13 cellular contexts compared by ENCODE assay signal in genomic region chr5:93789173-93790070, GRCh38. TPM values are rescaled to one million over a fixed set of nuclear protein-coding genes. Genes with fewer than 3 reads are reported as not detected.
A peak's percentile ranks its signal among the peaks of the same experiment; 100 is the strongest.
DNase-seq lines count a peak whose midpoint lies in the region; ATAC-seq, FAIRE-seq and TF ChIP-seq lines count a peak whose summit lies in the region.
"Had no signal": no experiment of that assay in that cellular context is flagged by ENCODE, and none has a peak within 500 bp of the region (broad histone marks: within the 10 kb centered on the region; RNA-seq: fewer than 3 reads in every experiment).

No MANE protein-coding gene starts in this region.

- no peaks in the 10 kb centered on the region for H3K36me3 Mint-ChIP-seq in activated T-helper 2 cell treated with anti-CD3 and anti-CD28 coated beads, Interferon-gamma antibody, Interleukin-2, Interleukin-4, amounts not matched to agents 10 μg/mL and 5 μg/mL and 100 μg/mL, durations not matched to agents 14 hours and 24 hours and 36 hours (ENCODE audit: low read depth)
- H3K36me3 Mint-ChIP-seq in CD14-positive monocyte = peaks cover 3 to 4% of the 10 kb centered on the region in 2 donors
- H3K36me3 Mint-ChIP-seq in activated CD8-positive, alpha-beta memory T cell treated with anti-CD3 and anti-CD28 coated beads, Interleukin-2, amount 10 ng/mL, durations not matched to agents 7 days and 5 days = peaks cover 2% of the 10 kb centered on the region

- no peak overlapping the region for H3K27ac Mint-ChIP-seq in activated T-helper 2 cell treated with anti-CD3 and anti-CD28 coated beads, Interferon-gamma antibody, Interleukin-2, Interleukin-4, amounts not matched to agents 10 μg/mL and 5 μg/mL and 100 μg/mL, durations not matched to agents 14 hours and 24 hours and 36 hours
- no peak overlapping the region for H3K27ac Mint-ChIP-seq in CD14-positive monocyte
- no peak overlapping the region for H3K27ac Mint-ChIP-seq in activated CD8-positive, alpha-beta memory T cell treated with anti-CD3 and anti-CD28 coated beads, Interleukin-2, amount 10 ng/mL, durations not matched to agents 7 days and 5 days
- H3K27ac Mint-ChIP-seq: naive B cell had no signal

- no peaks in the 10 kb centered on the region for H3K27me3 Mint-ChIP-seq in activated T-helper 2 cell treated with anti-CD3 and anti-CD28 coated beads, Interferon-gamma antibody, Interleukin-2, Interleukin-4, amounts not matched to agents 10 μg/mL and 5 μg/mL and 100 μg/mL, durations not matched to agents 14 hours and 24 hours and 36 hours (ENCODE audit: low read depth)
- H3K27me3 Mint-ChIP-seq in CD14-positive monocyte (ENCODE audit: low read depth in 3 of 3) = peaks cover 0 to 1% (median 0%) of the 10 kb centered on the region in 3 donors
- no peaks in the 10 kb centered on the region for H3K27me3 Mint-ChIP-seq in activated CD8-positive, alpha-beta memory T cell treated with anti-CD3 and anti-CD28 coated beads, Interleukin-2, amount 10 ng/mL, durations not matched to agents 7 days and 5 days
- H3K27me3 Mint-ChIP-seq: naive B cell had no signal

- FAIRE-seq in G401.6 (lab: Jason Lieb, UNC) (peak; percentile 66), endometrium (lab: Jason Lieb, UNC) (peak; percentile 53)

- no peak for TF ChIP-seq CTCF in retinal pigment epithelial cell (conservative IDR thresholded peaks at IDR 0.05; ENCODE audit: low read depth, low read length)
- TF ChIP-seq CTCF in CD14-positive monocyte (IDR thresholded peaks at IDR 0.05) = no peak

- ATAC-seq in activated CD8-positive, alpha-beta memory T cell treated with anti-CD3 and anti-CD28 coated beads, Interleukin-2, amount 10 ng/mL, durations not matched to agents 7 days and 5 days = no peak

- no peak overlapping the region for H3K4me3 ChIP-seq in retinal pigment epithelial cell (ENCODE audit: low read length)
- H3K4me3 ChIP-seq: tibial artery had no signal

- H3K4me1 Mint-ChIP-seq in activated T-helper 2 cell treated with anti-CD3 and anti-CD28 coated beads, Interferon-gamma antibody, Interleukin-2, Interleukin-4, amounts not matched to agents 10 μg/mL and 5 μg/mL and 100 μg/mL, durations not matched to agents 14 hours and 24 hours and 36 hours (ENCODE audit: low read depth) = no peaks in the 10 kb centered on the region
- peaks cover 4% of the 10 kb centered on the region for H3K4me1 Mint-ChIP-seq in CD14-positive monocyte
- H3K4me1 Mint-ChIP-seq in activated CD8-positive, alpha-beta memory T cell treated with anti-CD3 and anti-CD28 coated beads, Interleukin-2, amount 10 ng/mL, durations not matched to agents 7 days and 5 days = no peaks in the 10 kb centered on the region

- intact Hi-C loops in activated T-helper 2 cell treated with anti-CD3 and anti-CD28 coated beads, Interferon-gamma antibody, Interleukin-2, Interleukin-4, amounts not matched to agents 10 μg/mL and 5 μg/mL and 100 μg/mL, durations not matched to agents 14 hours and 24 hours and 36 hours (cut with micrococcal nuclease) = no loop called here
- intact Hi-C loops in CD14-positive monocyte (cut with micrococcal nuclease) = no loop called here

- H3K9me3 Mint-ChIP-seq in activated T-helper 2 cell treated with anti-CD3 and anti-CD28 coated beads, Interferon-gamma antibody, Interleukin-2, Interleukin-4, amounts not matched to agents 10 μg/mL and 5 μg/mL and 100 μg/mL, durations not matched to agents 14 hours and 24 hours and 36 hours = no peaks in the 10 kb centered on the region
- no peaks in the 10 kb centered on the region for H3K9me3 Mint-ChIP-seq in CD14-positive monocyte
- no peaks in the 10 kb centered on the region for H3K9me3 Mint-ChIP-seq in activated CD8-positive, alpha-beta memory T cell treated with anti-CD3 and anti-CD28 coated beads, Interleukin-2, amount 10 ng/mL, durations not matched to agents 7 days and 5 days (ENCODE audit: low read depth)

- no peak overlapping the region for H3K4me3 Mint-ChIP-seq in activated T-helper 2 cell treated with anti-CD3 and anti-CD28 coated beads, Interferon-gamma antibody, Interleukin-2, Interleukin-4, amounts not matched to agents 10 μg/mL and 5 μg/mL and 100 μg/mL, durations not matched to agents 14 hours and 24 hours and 36 hours (ENCODE audit: low read depth)
- H3K4me3 Mint-ChIP-seq in CD14-positive monocyte = no peak overlapping the region
- no peak overlapping the region for H3K4me3 Mint-ChIP-seq in activated CD8-positive, alpha-beta memory T cell treated with anti-CD3 and anti-CD28 coated beads, Interleukin-2, amount 10 ng/mL, durations not matched to agents 7 days and 5 days
- H3K4me3 Mint-ChIP-seq: naive B cell had no signal

- CTCF ChIA-PET in activated CD8-positive, alpha-beta memory T cell treated with anti-CD3 and anti-CD28 coated beads, Interleukin-2, amount 10 ng/mL, durations not matched to agents 7 days and 5 days (lab: Charles Lee) = no interaction called here

- DNase-seq in NCI-H226 (peak; percentile 37), retinal pigment epithelial cell (ENCODE audit: low read depth) (peak; percentile 51), CD14-positive monocyte (ENCODE audit: low spot score) (no peak)
- no peak for DNase-seq in activated T-helper 2 cell treated with anti-CD3 and anti-CD28 coated beads, Interferon-gamma antibody, Interleukin-2, Interleukin-4, amounts not matched to agents 10 μg/mL and 5 μg/mL and 100 μg/mL, durations not matched to agents 14 hours and 24 hours and 36 hours (ENCODE audit: low spot score)
- no peak for DNase-seq in activated CD8-positive, alpha-beta memory T cell treated with anti-CD3 and anti-CD28 coated beads, Interleukin-2, amount 10 ng/mL, durations not matched to agents 7 days and 5 days
- DNase-seq: activated CD4-positive, alpha-beta T cell treated with anti-CD3 and anti-CD28 coated beads, Interleukin-2, amount 50 U/mL, for 1 hour; amygdala; naive B cell; NCI-H1105 treated with DMSO at 0.1 percent for 48 hours; stimulated activated CD4-positive, alpha-beta T cell treated with anti-CD3 and anti-CD28 coated beads, Interleukin-4, amount 100 ng/mL, for 4 hours; tibial artery had no signal

RNA-seq across cellular contexts. Expression of gene POU5F2, which starts 48.0 kb away (rescaled TPM):
- 1.0 and 1.4 TPM in 2 replicates for total RNA-seq in activated T-helper 2 cell treated with anti-CD3 and anti-CD28 coated beads, Interferon-gamma antibody, Interleukin-2, Interleukin-4, amounts not matched to agents 10 μg/mL and 5 μg/mL and 100 μg/mL, durations not matched to agents 14 hours and 24 hours and 36 hours
- polyA plus RNA-seq in CD14-positive monocyte = under 1 TPM in 1 of 2 donors, not detected in 1; 0.04 TPM
- 1 to 10 TPM; 1.0 to 2.0 TPM for total RNA-seq in activated CD8-positive, alpha-beta memory T cell treated with anti-CD3 and anti-CD28 coated beads, Interleukin-2, amount 10 ng/mL, durations not matched to agents 7 days and 5 days

Comparison
In these comparisons a context has a peak if more than half of its experiments do, and no peak if none do; other contexts are left out.
1. DNase-seq: peak in NCI-H226 (single experiment) and retinal pigment epithelial cell (single experiment); none in activated T-helper 2 cell treated with anti-CD3 and anti-CD28 coated beads, Interferon-gamma antibody, Interleukin-2, Interleukin-4, amounts not matched to agents 10 μg/mL and 5 μg/mL and 100 μg/mL, durations not matched to agents 14 hours and 24 hours and 36 hours (single experiment), CD14-positive monocyte (single experiment) and activated CD8-positive, alpha-beta memory T cell treated with anti-CD3 and anti-CD28 coated beads, Interleukin-2, amount 10 ng/mL, durations not matched to agents 7 days and 5 days (single experiment).